Comparison of ENCODE assay signal across 11 cellular contexts in genomic region chr10:13690281-13690825, GRCh38.
DNase-seq lines count a peak whose midpoint lies in the region; ATAC-seq, FAIRE-seq and TF ChIP-seq lines count a peak whose summit lies in the region.
"Had no signal": no experiment of that assay in that cellular context is flagged by ENCODE, and none has a peak within 500 bp of the region (broad histone marks: within the 10 kb centered on the region; RNA-seq: fewer than 3 reads in every experiment).

No MANE protein-coding gene starts in this region.

- H3K23me2 ChIP-seq in H1 (ENCODE audit: low read depth, low read length): no peaks in the 10 kb centered on the region

- peak overlapping the region; percentile 61 for H2BK5ac ChIP-seq in H1 (ENCODE audit: low read depth, low read length)

- whole genome bisulfite sequencing in H1 (ENCODE audit: extremely low coverage in 1 of 2, insufficient coverage in 1 of 2, insufficient read length in 1 of 2, insufficient replicate concordance in 2 of 2, low coverage in 1 of 2, low lambda C conversion rate in 2 of 2, missing lambda C conversion rate in 1 of 2), 2 experiments: 63% methylated on average over 10 of the region's 10 CpGs; no CpG with 5 or more reads in 1 of the 2 experiments

- TF ChIP-seq RAD21 in H1 (IDR thresholded peaks at IDR 0.05 in 1 of 2, conservative IDR thresholded peaks at IDR 0.05 in 1 of 2; ENCODE audit: low read depth in 2 of 2, low read length in 2 of 2): no peak

- no peak overlapping the region for H2BK120ac ChIP-seq in H1 (replicated peaks; ENCODE audit: low read depth, low read length)

- H3K36me3 ChIP-seq in DND-41 (ENCODE audit: insufficient read depth, low read length) (peaks cover 85% of the 10 kb centered on the region), H1 (ENCODE audit: control insufficient read depth in 2 of 4, insufficient read depth in 4 of 4, low read length in 3 of 4) (peaks cover 2 to 13% (median 6%) of the 10 kb centered on the region in 4 experiments; a peak in 6 of 8 replicates)

- H4K91ac ChIP-seq in H1 (replicated peaks; ENCODE audit: insufficient read length, low read length): no peak overlapping the region

- H3K79me1 ChIP-seq in H1 (ENCODE audit: low read depth, low read length): no peaks in the 10 kb centered on the region

- H3K4me2 ChIP-seq in DND-41 (ENCODE audit: insufficient read depth, low read length): no peak overlapping the region
- H3K4me2 ChIP-seq in H1 (ENCODE audit: insufficient read depth in 1 of 2, low read depth in 2 of 2, low read length in 2 of 2): peak overlapping the region in 1 of 2 experiments; percentile 29; a peak in 3 of 4 replicates

- no peak overlapping the region for H2AFZ ChIP-seq in DND-41 (ENCODE audit: low read depth, low read length)
- no peak overlapping the region for H2AFZ ChIP-seq in H1 (ENCODE audit: low read length)

- H3K9me3 ChIP-seq in DND-41 (ENCODE audit: insufficient read depth, low read length, severe bottlenecking): no peaks in the 10 kb centered on the region
- H3K9me3 ChIP-seq in H1 (ENCODE audit: insufficient read depth in 2 of 2, low read depth in 1 of 2, low read length in 1 of 2): no peaks in the 10 kb centered on the region
- H3K9me3 ChIP-seq: thoracic aorta had no signal

- POLR2A ChIA-PET in H1 (lab: Charles Lee; ENCODE audit: partially characterized antibody): no interaction called here

- CTCF ChIA-PET in H1 (lab: Charles Lee; ENCODE audit: partially characterized antibody): interaction anchor here (0.6 to 1.0 kb wide), 4 partner anchors 14 to 94 kb away, joined by 3 read pairs; no protein-coding TSS in a partner anchor

- H2BK20ac ChIP-seq in H1 (ENCODE audit: low read length): no peak overlapping the region

- H3K9ac ChIP-seq in DND-41 (ENCODE audit: low read depth, low read length): no peak overlapping the region
- no peak overlapping the region for H3K9ac ChIP-seq in H1 (replicated peaks in 1 of 4; ENCODE audit: extremely low read depth in 1 of 4, low read depth in 3 of 4, low read length in 3 of 4)

- peak overlapping the region; percentile 22; the same call in 1 of the 2 replicates for H4K8ac ChIP-seq in H1 (ENCODE audit: extremely low read depth, insufficient read depth, low read length)

- no peak overlapping the region for H2AK5ac ChIP-seq in H1 (ENCODE audit: low read depth, low read length)

- H3K27me3 ChIP-seq in DND-41 (ENCODE audit: insufficient read depth, low read length, poor library complexity): no peaks in the 10 kb centered on the region
- no peaks in the 10 kb centered on the region for H3K27me3 ChIP-seq in H1 (replicated peaks in 1 of 4; ENCODE audit: control insufficient read depth in 3 of 4, extremely low read depth in 1 of 4, insufficient read depth in 3 of 4, low read length in 3 of 4)

- 0 out of 2 replicates have a peak overlapping the region, but pooled peaks have one; percentile 1 for H2BK12ac ChIP-seq in H1 (ENCODE audit: low read depth, low read length)

- FAIRE-seq in H1 (lab: Jason Lieb, UNC) (no peak), urothelium cell line (lab: Jason Lieb, UNC) (no peak)

- H3K4ac ChIP-seq in H1 (replicated peaks; ENCODE audit: insufficient read length, low read depth, low read length): no peak overlapping the region

- no peak for TF ChIP-seq POLR2A in H1 (IDR thresholded peaks at IDR 0.05; ENCODE audit: control extremely low read depth in 1 of 2, low read depth in 2 of 2, low read length in 2 of 2)

- H3K79me2 ChIP-seq in DND-41 (ENCODE audit: insufficient read depth, low read length): peaks cover 2% of the 10 kb centered on the region; the same call in 1 of the 2 replicates
- no peaks in the 10 kb centered on the region for H3K79me2 ChIP-seq in H1 (ENCODE audit: control insufficient read depth in 1 of 2, insufficient read depth in 2 of 2, low read length in 2 of 2)

- H4K5ac ChIP-seq in H1 (ENCODE audit: insufficient read length, low read depth, low read length): no peak overlapping the region

- peak overlapping the region; percentile 48; the same call in 1 of the 2 replicates for H3K18ac ChIP-seq in H1 (ENCODE audit: extremely low read depth, low read length)

- DNase-seq in DND-41: no peak
- DNase-seq in H1 (ENCODE audit: low read depth in 1 of 2, low spot score in 2 of 2): peak in 1 of 2 experiments; percentile 56
- no peak for DNase-seq in T-helper 9 cell
- no peak for DNase-seq in kidney glomerular epithelial cell (lab: John Stamatoyannopoulos, UW)
- no peak for DNase-seq in cerebellar cortex (ENCODE audit: low spot score)
- DNase-seq in urothelium cell line (ENCODE audit: low spot score): no peak
- DNase-seq: activated CD8-positive, alpha-beta memory T cell treated with anti-CD3 and anti-CD28 coated beads for 24 hours; NCI-H1694 had no signal

- H4K20me1 ChIP-seq in DND-41 (ENCODE audit: insufficient read depth, low read length): 0 out of 2 replicates have a peak, but pooled peaks cover 3% of the 10 kb centered on the region
- no peaks in the 10 kb centered on the region for H4K20me1 ChIP-seq in H1 (replicated peaks in 1 of 2; ENCODE audit: control insufficient read depth in 1 of 2, insufficient read depth in 2 of 2, low read length in 2 of 2)

- no peak for TF ChIP-seq EP300 in H1 (IDR thresholded peaks at IDR 0.05; ENCODE audit: borderline replicate concordance in 1 of 2, low read depth in 2 of 2, low read length in 2 of 2)

- no peak overlapping the region for H3K4me3 ChIP-seq in DND-41 (ENCODE audit: low read depth in 1 of 2, low read length in 2 of 2)
- 0 out of 8 replicates have a peak overlapping the region, but pooled peaks of 1 of the 4 experiments have one; percentile 11 for H3K4me3 ChIP-seq in H1 (ENCODE audit: extremely low read depth in 1 of 4, insufficient read depth in 2 of 4, low read depth in 3 of 4, low read length in 4 of 4)
- H3K4me3 ChIP-seq: thoracic aorta had no signal

- no peak overlapping the region for H2BK15ac ChIP-seq in H1 (ENCODE audit: low read length)

- TF ChIP-seq CTCF in DND-41 (IDR thresholded peaks at IDR 0.05; ENCODE audit: borderline replicate concordance, extremely low read depth, low read length, poor library complexity, severe bottlenecking) (no peak), H1 (IDR thresholded peaks at IDR 0.05; ENCODE audit: control extremely low read depth in 1 of 3, insufficient read depth in 1 of 3, low read depth in 1 of 3, low read length in 3 of 3) (no peak)

- H3K4me1 ChIP-seq in DND-41 (ENCODE audit: insufficient read depth, low read length) (no peaks in the 10 kb centered on the region), H1 (replicated peaks in 1 of 4; ENCODE audit: control insufficient read depth in 3 of 4, insufficient read depth in 4 of 4, low read length in 3 of 4) (peaks cover 3 to 11% (median 6%) of the 10 kb centered on the region in 4 experiments; a peak in 6 of 7 replicates)

- H3K56ac ChIP-seq in H1 (replicated peaks; ENCODE audit: insufficient read length, low read depth, low read length): no peak overlapping the region

- no peak overlapping the region for H3K14ac ChIP-seq in H1 (ENCODE audit: insufficient read length)

- H3K23ac ChIP-seq in H1 (ENCODE audit: insufficient read length): no peak overlapping the region

- ATAC-seq in DND-41 (ENCODE audit: insufficient read depth, low read depth) (peak; percentile 22; the same call in 1 of the 3 replicates), GM19324 (IDR thresholded peaks at IDR 0.05; ENCODE audit: low FRiP score, unreplicated experiment) (peak; percentile 53), HG03432 (IDR thresholded peaks at IDR 0.05; ENCODE audit: unreplicated experiment) (peak; percentile 89)

- no peak overlapping the region for H3K27ac ChIP-seq in DND-41 (ENCODE audit: low read length)
- no peak overlapping the region for H3K27ac ChIP-seq in H1 (ENCODE audit: low read depth, low read length)
- H3K27ac ChIP-seq: thoracic aorta had no signal

TF ChIP-seq in H1, 55 proteins besides CTCF, POLR2A, EP300 and RAD21 (continues in another document):
- TF ChIP-seq SIX5 (IDR thresholded peaks at IDR 0.05; ENCODE audit: low read depth, low read length): no peak
- peak; percentile 8; the same call in 1 of the 2 replicates for TF ChIP-seq MAX (IDR thresholded peaks at IDR 0.05)
- TF ChIP-seq HDAC2 (IDR thresholded peaks at IDR 0.05; ENCODE audit: borderline replicate concordance in 1 of 2, low read depth in 2 of 2, low read length in 2 of 2): peak in 1 of 2 experiments; percentile 48; a peak in 1 of 4 replicates
- TF ChIP-seq KDM4A (IDR thresholded peaks at IDR 0.05; ENCODE audit: low read depth, low read length, severe bottlenecking): no peak
- peak; percentile 31 for TF ChIP-seq NANOG (IDR thresholded peaks at IDR 0.05; ENCODE audit: insufficient read depth, low read depth, low read length, poor library complexity, severe bottlenecking)
- TF ChIP-seq TCF12 (IDR thresholded peaks at IDR 0.05; ENCODE audit: low read depth, low read length): no peak
- no peak for TF ChIP-seq PHF8 (conservative IDR thresholded peaks at IDR 0.05; ENCODE audit: low read depth, low read length)
- TF ChIP-seq BCL11A (IDR thresholded peaks at IDR 0.05; ENCODE audit: low read depth in 2 of 2, low read length in 2 of 2): no peak
- TF ChIP-seq RNF2 (IDR thresholded peaks at IDR 0.05; ENCODE audit: borderline replicate concordance, low read depth, low read length, missing control alignments, poor library complexity, severe bottlenecking): no peak
- TF ChIP-seq CBX5 (IDR thresholded peaks at IDR 0.05; ENCODE audit: low read depth, low read length): no peak
- TF ChIP-seq SP1 (IDR thresholded peaks at IDR 0.05; ENCODE audit: low read depth, low read length): no peak
- TF ChIP-seq CEBPB (IDR thresholded peaks at IDR 0.05; ENCODE audit: low read depth, low read length): no peak
- TF ChIP-seq KDM5A (IDR thresholded peaks at IDR 0.05; ENCODE audit: low read length): no peak
- no peak for TF ChIP-seq ZNF274 (IDR thresholded peaks at IDR 0.05; ENCODE audit: borderline replicate concordance, extremely low read depth, low read length)
- TF ChIP-seq SIRT6 (IDR thresholded peaks at IDR 0.05; ENCODE audit: low read length): no peak
- no peak for TF ChIP-seq EGR1 (IDR thresholded peaks at IDR 0.05; ENCODE audit: borderline replicate concordance, low read depth, low read length)
- TF ChIP-seq CTBP2 (IDR thresholded peaks at IDR 0.05; ENCODE audit: borderline replicate concordance, insufficient read depth, insufficient read length, low read length): no peak
- TF ChIP-seq TAF7 (optimal IDR thresholded peaks at IDR 0.05; ENCODE audit: borderline replicate concordance, low read depth, low read length): no peak
- no peak for TF ChIP-seq SAP30 (IDR thresholded peaks at IDR 0.05; ENCODE audit: insufficient read depth, insufficient replicate concordance, low read length)
- TF ChIP-seq EZH2 (IDR thresholded peaks at IDR 0.05; ENCODE audit: low read depth, low read length, severe bottlenecking): no peak
- no peak; the same call in 1 of the 2 replicates for TF ChIP-seq TEAD4 (IDR thresholded peaks at IDR 0.05; ENCODE audit: low read depth, low read length)
- no peak for TF ChIP-seq ASH2L (IDR thresholded peaks at IDR 0.05; ENCODE audit: low read length)

Comparison
In these comparisons a context has a peak if more than half of its experiments do, and no peak if none do; other contexts are left out.
1. ATAC-seq: peak in every context shown above with its lines; median percentile 89 in HG03432; 53 in GM19324; 22 in DND-41.